In genomic region chrX:102712967-102713677, GRCh38 we compare ENCODE assay signal across 8 cellular contexts. TPM values are rescaled to one million over a fixed set of nuclear protein-coding genes. Genes with fewer than 3 reads are reported as not detected.
DNase-seq lines count a peak whose midpoint lies in the region; ATAC-seq, FAIRE-seq and TF ChIP-seq lines count a peak whose summit lies in the region.

No MANE protein-coding gene starts in this region.

- peak overlapping the region; percentile 79 to 86 (median 81) for H3K27ac ChIP-seq in esophagus squamous epithelium

- CTCF ChIA-PET in activated CD8-positive, alpha-beta T cell treated with anti-CD3 and anti-CD28 coated beads for 36 hours (lab: Charles Lee): no interaction called here

- intact Hi-C loops in activated CD8-positive, alpha-beta T cell treated with anti-CD3 and anti-CD28 coated beads for 36 hours (cut with micrococcal nuclease): no loop called here
- intact Hi-C loops in esophagus squamous epithelium (cut with DNase I): no loop called here

- no peaks in the 10 kb centered on the region for H3K9me3 Mint-ChIP-seq in activated CD8-positive, alpha-beta T cell treated with anti-CD3 and anti-CD28 coated beads for 36 hours
- no peaks in the 10 kb centered on the region for H3K9me3 Mint-ChIP-seq in type B pancreatic cell

- peaks cover 11% of the 10 kb centered on the region for H3K27me3 Mint-ChIP-seq in activated CD8-positive, alpha-beta T cell treated with anti-CD3 and anti-CD28 coated beads for 36 hours
- H3K27me3 Mint-ChIP-seq in type B pancreatic cell: peaks cover 6% of the 10 kb centered on the region

- H3K4me3 ChIP-seq in esophagus squamous epithelium (peak overlapping the region; percentile 55 to 68 (median 60)), mononuclear cell (ENCODE audit: low read length) (peak overlapping the region; percentile 25)

- peak overlapping the region; percentile 72 for H3K4me3 Mint-ChIP-seq in activated CD8-positive, alpha-beta T cell treated with anti-CD3 and anti-CD28 coated beads for 36 hours
- H3K4me3 Mint-ChIP-seq in type B pancreatic cell: peak overlapping the region; percentile 93

- no peaks in the 10 kb centered on the region for H3K9me3 ChIP-seq in esophagus squamous epithelium
- no peaks in the 10 kb centered on the region for H3K9me3 ChIP-seq in mononuclear cell (ENCODE audit: low read depth, low read length)

- peak; percentile 87 for FAIRE-seq in G401.6 (lab: Jason Lieb, UNC)

- peak; percentile 30 for DNase-seq in NCI-H1105 (lab: John Stamatoyannopoulos, UW)
- DNase-seq in activated CD8-positive, alpha-beta T cell treated with anti-CD3 and anti-CD28 coated beads for 36 hours: peak; percentile 12
- no peak for DNase-seq in esophagus squamous epithelium (lab: John Stamatoyannopoulos, UW)
- DNase-seq in type B pancreatic cell (ENCODE audit: extremely low spot score, unreplicated experiment): no peak
- DNase-seq in NOMO-1 (lab: John Stamatoyannopoulos, UW; ENCODE audit: unreplicated experiment in 2 of 2): no peak

- peak; percentile 12 for TF ChIP-seq CTCF in activated CD8-positive, alpha-beta T cell treated with anti-CD3 and anti-CD28 coated beads for 36 hours (IDR thresholded peaks at IDR 0.05)
- TF ChIP-seq CTCF in esophagus squamous epithelium (IDR thresholded peaks at IDR 0.05) (peak; percentile 13 to 61 (median 50)), type B pancreatic cell (conservative IDR thresholded peaks at IDR 0.05) (peak; percentile 74)

- TF ChIP-seq POLR2A in esophagus squamous epithelium (IDR thresholded peaks at IDR 0.05): no peak

- WGBS in esophagus squamous epithelium, 2 donors: 4 to 37% methylated on average over 8 to 10 of the region's 28 CpGs

- peaks cover 19% of the 10 kb centered on the region for H3K4me1 Mint-ChIP-seq in activated CD8-positive, alpha-beta T cell treated with anti-CD3 and anti-CD28 coated beads for 36 hours (ENCODE audit: low read depth)
- H3K4me1 Mint-ChIP-seq in type B pancreatic cell (ENCODE audit: unreplicated experiment): peaks cover 5% of the 10 kb centered on the region

- H3K27me3 ChIP-seq in esophagus squamous epithelium: no peaks in the 10 kb centered on the region
- H3K27me3 ChIP-seq in mononuclear cell (ENCODE audit: insufficient read depth, low read length): peaks cover 3% of the 10 kb centered on the region

- no peaks in the 10 kb centered on the region for H3K36me3 Mint-ChIP-seq in activated CD8-positive, alpha-beta T cell treated with anti-CD3 and anti-CD28 coated beads for 36 hours (ENCODE audit: low read depth)
- peaks cover 10% of the 10 kb centered on the region for H3K36me3 Mint-ChIP-seq in type B pancreatic cell

- no peak for ATAC-seq in activated CD8-positive, alpha-beta T cell treated with anti-CD3 and anti-CD28 coated beads for 36 hours
- ATAC-seq in HG02885 (IDR thresholded peaks at IDR 0.05; ENCODE audit: poor library complexity, unreplicated experiment): no peak

- H3K27ac Mint-ChIP-seq in activated CD8-positive, alpha-beta T cell treated with anti-CD3 and anti-CD28 coated beads for 36 hours: peak overlapping the region; percentile 42
- peak overlapping the region; percentile 82 for H3K27ac Mint-ChIP-seq in type B pancreatic cell

- POLR2A ChIA-PET in activated CD8-positive, alpha-beta T cell treated with anti-CD3 and anti-CD28 coated beads for 36 hours (lab: Charles Lee): no interaction called here

- H3K36me3 ChIP-seq in esophagus squamous epithelium: no peaks in the 10 kb centered on the region

- H3K4me1 ChIP-seq in esophagus squamous epithelium (peaks cover 0 to 6% (median 0%) of the 10 kb centered on the region in 3 donors), mononuclear cell (ENCODE audit: insufficient read depth, low read length) (no peaks in the 10 kb centered on the region)

RNA-seq across cellular contexts. Expression of gene GPRASP2, which starts 0.9 kb away (rescaled TPM):
- total RNA-seq in activated CD8-positive, alpha-beta T cell treated with anti-CD3 and anti-CD28 coated beads for 36 hours: under 1 TPM; 0.67 to 0.77 TPM
- total RNA-seq in esophagus squamous epithelium (10 to 100 TPM in 1 of 4 donors, 1 to 10 TPM in 3; 3.4 to 10.1 (median 6.8) TPM), mononuclear cell (1.8 TPM), type B pancreatic cell (ENCODE audit: low replicate concordance) (8.5 and 16.3 TPM in 2 replicates)

RNA-seq across cellular contexts. Expression of gene GPRASP3, which starts 7.4 kb away (rescaled TPM):
- total RNA-seq in activated CD8-positive, alpha-beta T cell treated with anti-CD3 and anti-CD28 coated beads for 36 hours: 1 to 10 TPM; 1.3 to 2.0 TPM
- total RNA-seq in esophagus squamous epithelium (1 to 10 TPM; 1.4 to 3.8 (median 2.5) TPM), mononuclear cell (0.73 TPM), type B pancreatic cell (ENCODE audit: low replicate concordance) (3.8 and 9.1 TPM in 2 replicates)

Comparison
In these comparisons a context has a peak if more than half of its experiments do, and no peak if none do; other contexts are left out.
1. DNase-seq: peak in NCI-H1105 (single experiment) and activated CD8-positive, alpha-beta T cell treated with anti-CD3 and anti-CD28 coated beads for 36 hours (single experiment); none in esophagus squamous epithelium (single experiment), type B pancreatic cell (single experiment) and NOMO-1 (0 of 2).
2. CTCF ChIP-seq: peak in every context shown above with its lines; median percentile 74 in type B pancreatic cell; 50 in esophagus squamous epithelium; 12 in activated CD8-positive, alpha-beta T cell treated with anti-CD3 and anti-CD28 coated beads for 36 hours.